Comparison of ENCODE assay signal across 13 cellular contexts in genomic region chr1:44521378-44522080, GRCh38.
"Had no signal": no experiment of that assay in that cellular context is flagged by ENCODE, and none has a peak within 500 bp of the region (broad histone marks: within the 10 kb centered on the region; RNA-seq: fewer than 3 reads in every experiment).

No MANE protein-coding gene starts in this region.

- ATAC-seq: natural killer cell, right cardiac atrium had no signal

- H3K4me2 ChIP-seq: hepatocyte, smooth muscle cell had no signal

- H3K27me3 ChIP-seq: ovary, upper lobe of left lung, uterus had no signal

- H3K4me3 ChIP-seq: hepatocyte, ovary, smooth muscle cell, suprapubic skin, tibial artery, upper lobe of left lung, uterus had no signal

- H3K9me3 ChIP-seq: ovary, suprapubic skin, tibial artery, upper lobe of left lung, uterus had no signal

- H3K79me2 ChIP-seq: hepatocyte had no signal

- H2AFZ ChIP-seq: hepatocyte had no signal

- H3K27ac ChIP-seq: hepatocyte, ovary, suprapubic skin, tibial artery, upper lobe of left lung, uterus had no signal

- H3K4me1 ChIP-seq: uterus had no signal

- DNase-seq: head of caudate nucleus; natural killer cell; nucleus accumbens; ovary; right cardiac atrium; stimulated activated CD4-positive, alpha-beta T cell treated with anti-CD3 and anti-CD28 coated beads, Interleukin-2, amount 100 ng/mL, for 48 hours; stimulated activated naive CD4-positive, alpha-beta T cell treated with Interleukin-2 at 50 U/mL for 16 hours; tibial artery; upper lobe of left lung; uterus had no signal

- H3K36me3 ChIP-seq: ovary, suprapubic skin, tibial artery, upper lobe of left lung, uterus had no signal
